In the genomic region with DNA sequence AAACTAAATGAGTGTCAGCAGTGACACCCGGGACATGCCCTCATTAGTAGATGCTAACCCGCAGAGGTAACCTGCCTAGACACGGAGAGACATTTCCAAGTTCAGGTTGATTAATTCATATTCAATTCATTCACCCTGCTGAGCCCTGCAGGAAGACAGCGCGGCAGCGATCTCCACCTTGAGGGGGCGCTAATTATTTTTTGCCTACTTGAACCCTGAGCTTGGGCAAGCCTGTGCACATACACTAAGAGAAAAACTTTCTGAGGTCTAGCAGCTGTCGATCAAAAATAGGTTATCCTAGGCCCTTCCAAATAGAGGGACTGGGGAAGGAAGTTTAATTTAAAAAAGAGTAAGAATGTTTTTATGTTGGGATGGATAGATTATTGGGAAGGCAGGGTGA, we compare ENCODE assay signal across 9 cellular contexts. TPM values are rescaled to one million over a fixed set of nuclear protein-coding genes. Genes with fewer than 3 reads are reported as not detected.
DNase-seq lines count a peak whose midpoint lies in the region; ATAC-seq, FAIRE-seq and TF ChIP-seq lines count a peak whose summit lies in the region.
"Had no signal": no experiment of that assay in that cellular context is flagged by ENCODE, and none has a peak within 500 bp of the region (broad histone marks: within the 10 kb centered on the region; RNA-seq: fewer than 3 reads in every experiment).

No MANE protein-coding gene starts in this region.

- in situ Hi-C loops in astrocyte of the spinal cord (cut with HindIII; ENCODE audit: low sequenced_read_pairs), result no loop called here

- ATAC-seq in mucosa of descending colon, result no peak
- no peak for ATAC-seq in GM18867 (IDR thresholded peaks at IDR 0.05; ENCODE audit: unreplicated experiment)

- H3K4me1 ChIP-seq in HUES6 (ENCODE audit: control insufficient read depth, insufficient read depth, low read length), result peaks cover 6% of the 10 kb centered on the region
- no peaks in the 10 kb centered on the region for H3K4me1 ChIP-seq in mucosa of descending colon (ENCODE audit: low read depth)
- peaks cover 0 to 23% (median 13%) of the 10 kb centered on the region in 4 donors for H3K4me1 ChIP-seq in sigmoid colon

- no peak overlapping the region for H3K9ac ChIP-seq in HUES6 (ENCODE audit: low read length)

- DNase-seq in D721Med (ENCODE audit: insufficient read length, low spot score) (no peak), astrocyte of the spinal cord (ENCODE audit: low read depth, low spot score) (no peak), mucosa of descending colon (peak in 2 of 3 donors; percentile 32 to 35), sigmoid colon (no peak), dedifferentiated amniotic fluid mesenchymal stem cell (ENCODE audit: extremely low spot score) (no peak)
- no peak for DNase-seq in stimulated activated CD4-positive, alpha-beta T cell treated with anti-CD3 and anti-CD28 coated beads, Interleukin-4, amount 100 ng/mL, for 4 hours

- intact Hi-C loops in mucosa of descending colon (cut with DNase I, micrococcal nuclease), result no loop called here
- intact Hi-C loops in sigmoid colon (cut with DNase I), result no loop called here

- no peak for TF ChIP-seq POLR2A in sigmoid colon (IDR thresholded peaks at IDR 0.05)

- H3K36me3 ChIP-seq in HUES6 (ENCODE audit: control insufficient read depth, insufficient read depth, low read length) (no peaks in the 10 kb centered on the region), mucosa of descending colon (ENCODE audit: low read depth) (no peaks in the 10 kb centered on the region), sigmoid colon (no peaks in the 10 kb centered on the region)

- H3K27ac ChIP-seq in HUES6 (ENCODE audit: low read depth, low read length) (no peak overlapping the region), sigmoid colon (no peak overlapping the region)

- no peak for TF ChIP-seq EP300 in sigmoid colon (IDR thresholded peaks at IDR 0.05)

- H3K4me3 ChIP-seq in HUES6 (ENCODE audit: low read depth, low read length), result peak overlapping the region; percentile 95
- no peak overlapping the region for H3K4me3 ChIP-seq in astrocyte of the spinal cord (ENCODE audit: low read depth, low read length)
- no peak overlapping the region for H3K4me3 ChIP-seq in mucosa of descending colon
- H3K4me3 ChIP-seq in sigmoid colon, result peak overlapping the region in 2 of 4 donors; percentile 65 to 68

- TF ChIP-seq CTCF in D721Med (IDR thresholded peaks at IDR 0.05; ENCODE audit: insufficient read depth, missing control alignments) (peak; percentile 43), astrocyte of the spinal cord (IDR thresholded peaks at IDR 0.05; ENCODE audit: low read depth, low read length) (peak; percentile 49), mucosa of descending colon (IDR thresholded peaks at IDR 0.05) (no peak), sigmoid colon (IDR thresholded peaks at IDR 0.05) (no peak)

- H3K27me3 ChIP-seq in HUES6 (ENCODE audit: control insufficient read depth, insufficient read depth, low read length) (peaks cover 15% of the 10 kb centered on the region), sigmoid colon (peaks cover 0 to 8% (median 7%) of the 10 kb centered on the region in 3 donors)

- WGBS in sigmoid colon, 2 donors, result 35 to 42% methylated on average over 8 of the region's 8 CpGs

- FAIRE-seq in D721Med (lab: Jason Lieb, UNC), result no peak
- FAIRE-seq: TTC549 had no signal

- H3K9me3 ChIP-seq in HUES6 (ENCODE audit: control insufficient read depth, insufficient read depth, low read depth, low read length) (no peaks in the 10 kb centered on the region), mucosa of descending colon (no peaks in the 10 kb centered on the region), sigmoid colon (no peaks in the 10 kb centered on the region)

RNA-seq across cellular contexts. Expression of a gene that starts 1.3 kb away (rescaled TPM):
- total RNA-seq in mucosa of descending colon (1 to 10 TPM; 2.0 to 2.4 (median 2.2) TPM), sigmoid colon (1 to 10 TPM; 1.1 to 2.0 (median 1.4) TPM)
- 1 to 10 TPM; 1.0 to 1.8 (median 1.2) TPM for polyA plus RNA-seq in sigmoid colon

Comparison
In these comparisons a context has a peak if more than half of its experiments do, and no peak if none do; other contexts are left out.
1. DNase-seq: peak in mucosa of descending colon (2 of 3); none in D721Med (single experiment), astrocyte of the spinal cord (single experiment), stimulated activated CD4-positive, alpha-beta T cell treated with anti-CD3 and anti-CD28 coated beads, Interleukin-4, amount 100 ng/mL, for 4 hours (0 of 2), sigmoid colon (single experiment) and dedifferentiated amniotic fluid mesenchymal stem cell (single experiment).
2. CTCF ChIP-seq: peak in D721Med (single experiment) and astrocyte of the spinal cord (single experiment); none in mucosa of descending colon (single experiment) and sigmoid colon (0 of 4).